In genomic region chr12:57522887-57523705, GRCh38 we compare ENCODE assay signal across 8 cellular contexts. TPM values are rescaled to one million over a fixed set of nuclear protein-coding genes. Genes with fewer than 3 reads are reported as not detected.
DNase-seq lines count a peak whose midpoint lies in the region; ATAC-seq and TF ChIP-seq lines count a peak whose summit lies in the region.

No MANE protein-coding gene starts in this region.

- H3K9me3 ChIP-seq in BE2C (no peaks in the 10 kb centered on the region), HUES64 (ENCODE audit: insufficient read depth, low read depth, low read length) (no peaks in the 10 kb centered on the region), T-helper 17 cell (ENCODE audit: control insufficient read depth, low read length, poor library complexity, severe bottlenecking) (no peaks in the 10 kb centered on the region)

- peak overlapping the region; percentile 97 for H3K4me3 Mint-ChIP-seq in T-helper 17 cell
- H3K4me3 Mint-ChIP-seq in central memory CD8-positive, alpha-beta T cell = peak overlapping the region; percentile 98

- peak; percentile 50 for DNase-seq in BE2C
- peak in 2 of 3 donors; percentile 50 to 63 for DNase-seq in T-helper 17 cell
- DNase-seq in central memory CD8-positive, alpha-beta T cell (ENCODE audit: low spot score in 2 of 2) = peak in 1 of 2 donors; percentile 27
- peak; percentile 46 for DNase-seq in kidney tubule cell (ENCODE audit: low spot score)
- DNase-seq in stimulated activated CD4-positive, alpha-beta T cell treated with anti-CD3 and anti-CD28 coated beads, Interleukin-2, amount 100 ng/mL, for 4 hours (ENCODE audit: low read depth) = peak; percentile 44
- no peak for DNase-seq in cortex of kidney (lab: John Stamatoyannopoulos, UW)
- DNase-seq in superior temporal gyrus (ENCODE audit: extremely low spot score) = no peak

- peaks cover 34% of the 10 kb centered on the region for H3K36me3 ChIP-seq in BE2C
- peaks cover 26% of the 10 kb centered on the region for H3K36me3 ChIP-seq in HUES64 (ENCODE audit: insufficient read depth, low read length)

- H3K27me3 ChIP-seq in BE2C (no peaks in the 10 kb centered on the region), HUES64 (ENCODE audit: insufficient read depth, low read length) (no peaks in the 10 kb centered on the region)

- H3K27me3 Mint-ChIP-seq in T-helper 17 cell = no peaks in the 10 kb centered on the region
- H3K27me3 Mint-ChIP-seq in central memory CD8-positive, alpha-beta T cell = no peaks in the 10 kb centered on the region

- peak overlapping the region; percentile 87 for H3K27ac Mint-ChIP-seq in T-helper 17 cell
- H3K27ac Mint-ChIP-seq in central memory CD8-positive, alpha-beta T cell (ENCODE audit: low read depth) = peak overlapping the region; percentile 99

- peak overlapping the region; percentile 78 for H3K9ac ChIP-seq in HUES64 (ENCODE audit: low read depth, low read length)

- H3K4me3 ChIP-seq in BE2C (ENCODE audit: low read depth, low read length) (peak overlapping the region; percentile 92), HUES64 (ENCODE audit: low read length) (peak overlapping the region; percentile 87)

- H3K4me1 ChIP-seq in BE2C (peaks cover 17% of the 10 kb centered on the region), HUES64 (ENCODE audit: insufficient read depth, low read length) (peaks cover 22% of the 10 kb centered on the region; the same call in 1 of the 2 replicates)

- WGBS in HUES64 = 1% methylated on average over 30 of the region's 38 CpGs

- no peak for TF ChIP-seq CTCF in BE2C (IDR thresholded peaks at IDR 0.05; ENCODE audit: low read depth, low read length)

- peaks cover 6% of the 10 kb centered on the region for H3K36me3 Mint-ChIP-seq in T-helper 17 cell (ENCODE audit: low read depth)
- H3K36me3 Mint-ChIP-seq in central memory CD8-positive, alpha-beta T cell (ENCODE audit: insufficient read depth) = peaks cover 56% of the 10 kb centered on the region

- peak overlapping the region; percentile 96 for H3K27ac ChIP-seq in HUES64 (ENCODE audit: low read depth, low read length)

- H3K9me3 Mint-ChIP-seq in central memory CD8-positive, alpha-beta T cell = no peaks in the 10 kb centered on the region

- ATAC-seq in T-helper 17 cell = no peak
- ATAC-seq in central memory CD8-positive, alpha-beta T cell (replicated peaks; ENCODE audit: extremely low read depth, poor library complexity, severe bottlenecking) = no peak

- H3K4me1 Mint-ChIP-seq in T-helper 17 cell = peaks cover 48% of the 10 kb centered on the region
- peaks cover 55% of the 10 kb centered on the region for H3K4me1 Mint-ChIP-seq in central memory CD8-positive, alpha-beta T cell

RNA-seq across cellular contexts. Expression of gene MBD6, which starts 0.5 kb away (rescaled TPM):
- 110 TPM for polyA plus RNA-seq in BE2C (2012; ENCODE audit: insufficient read depth, insufficient read length, low read depth)
- polyA plus RNA-seq in HUES64 (2013, experiment 1 of 2) = 16.4 TPM
- 17.8 TPM for polyA plus RNA-seq in HUES64 (2013, experiment 2 of 2)
- total RNA-seq in T-helper 17 cell = 10 to 100 TPM; 82.4 to 93.5 TPM

RNA-seq across cellular contexts. Expression of gene DDIT3, which starts 2.8 kb away (rescaled TPM):
- 134 TPM for polyA plus RNA-seq in BE2C (2012; ENCODE audit: insufficient read depth, insufficient read length, low read depth)
- 4.8 TPM for polyA plus RNA-seq in HUES64 (2013, experiment 1 of 2)
- 4.8 TPM for polyA plus RNA-seq in HUES64 (2013, experiment 2 of 2)
- total RNA-seq in T-helper 17 cell = 100 to 1,000 TPM; 115 to 145 TPM

RNA-seq across cellular contexts. Expression of gene DCTN2, which starts 23.9 kb away (rescaled TPM):
- 94.2 TPM for polyA plus RNA-seq in BE2C (2012; ENCODE audit: insufficient read depth, insufficient read length, low read depth)
- polyA plus RNA-seq in HUES64 (2013, experiment 1 of 2) = 88.8 TPM
- polyA plus RNA-seq in HUES64 (2013, experiment 2 of 2) = 109 TPM
- 10 to 100 TPM; 63.9 to 78.8 TPM for total RNA-seq in T-helper 17 cell

RNA-seq across cellular contexts. Expression of gene KIF5A, which starts 26.7 kb away (rescaled TPM):
- 27.5 TPM for polyA plus RNA-seq in BE2C (2012; ENCODE audit: insufficient read depth, insufficient read length, low read depth)
- 7.8 TPM for polyA plus RNA-seq in HUES64 (2013, experiment 1 of 2)
- polyA plus RNA-seq in HUES64 (2013, experiment 2 of 2) = 8.2 TPM
- under 1 TPM; 0.35 to 0.63 TPM for total RNA-seq in T-helper 17 cell

RNA-seq across cellular contexts. Expression of gene MARS1, which starts 35.2 kb away (rescaled TPM):
- 846 TPM for polyA plus RNA-seq in BE2C (2012; ENCODE audit: insufficient read depth, insufficient read length, low read depth)
- 167 TPM for polyA plus RNA-seq in HUES64 (2013, experiment 1 of 2)
- polyA plus RNA-seq in HUES64 (2013, experiment 2 of 2) = 186 TPM
- total RNA-seq in T-helper 17 cell = 100 to 1,000 TPM; 175 to 180 TPM

Comparison
In these comparisons a context has a peak if more than half of its experiments do, and no peak if none do; other contexts are left out.
1. DNase-seq: peak in BE2C (single experiment), T-helper 17 cell (2 of 3), kidney tubule cell (single experiment) and stimulated activated CD4-positive, alpha-beta T cell treated with anti-CD3 and anti-CD28 coated beads, Interleukin-2, amount 100 ng/mL, for 4 hours (single experiment); none in cortex of kidney (single experiment) and superior temporal gyrus (single experiment).